Comparison of ENCODE assay signal across 28 cellular contexts in the genomic region with DNA sequence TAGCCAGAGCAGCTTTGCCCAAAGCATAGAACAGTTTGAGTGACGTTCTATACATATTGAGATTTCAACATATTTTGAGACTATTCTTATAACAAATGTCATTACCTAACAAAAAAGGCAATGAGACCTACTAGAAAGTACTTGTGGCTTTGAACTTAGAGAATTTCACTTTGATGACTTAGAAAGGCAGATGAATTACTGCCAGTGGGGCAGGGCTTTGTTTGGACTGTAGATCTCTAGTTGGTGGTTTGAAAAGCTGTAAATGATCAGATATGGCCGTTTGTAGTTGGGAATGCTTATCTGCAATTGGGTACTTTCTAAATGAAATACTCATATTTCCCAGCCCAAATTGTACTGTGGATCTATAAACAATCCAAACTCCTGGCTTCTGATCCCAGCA. TPM values are rescaled to one million over a fixed set of nuclear protein-coding genes. Genes with fewer than 3 reads are reported as not detected.
"Had no signal": no experiment of that assay in that cellular context is flagged by ENCODE, and none has a peak within 500 bp of the region (broad histone marks: within the 10 kb centered on the region; RNA-seq: fewer than 3 reads in every experiment).

No MANE protein-coding gene starts in this region.

- H2AFZ ChIP-seq: neural progenitor cell had no signal

- H3K4me1 ChIP-seq: heart left ventricle, neural progenitor cell, right atrium auricular region, sigmoid colon, stomach had no signal

- H3K4me3 Mint-ChIP-seq: mesothelial cell of epicardium; natural killer cell treated with Interleukin-12 subunit alpha and Interleukin-12 subunit beta and Interleukin-15 and Interleukin-18, amount 100 ng/mL, for 72 hours; neural progenitor cell had no signal

- DNase-seq: cortex of kidney; dorsolateral prefrontal cortex; effector CD8-positive, alpha-beta T cell; heart left ventricle; hypothalamus; kidney glomerular epithelial cell; nucleus accumbens; ovary; sigmoid colon; stimulated activated naive CD4-positive, alpha-beta T cell; stomach; substantia nigra; transverse colon had no signal

- H3K9me3 Mint-ChIP-seq: natural killer cell treated with Interleukin-12 subunit alpha and Interleukin-12 subunit beta and Interleukin-15 and Interleukin-18, amount 100 ng/mL, for 72 hours had no signal

- H3K27ac ChIP-seq: dorsolateral prefrontal cortex, heart left ventricle, neural progenitor cell, ovary, right atrium auricular region, sigmoid colon, skin epidermis, stomach, thoracic aorta, transverse colon had no signal

- H3K4me3 ChIP-seq: dorsolateral prefrontal cortex, heart left ventricle, neural progenitor cell, ovary, right atrium auricular region, sigmoid colon, skin epidermis, stomach, thoracic aorta, transverse colon had no signal

- H3K27ac Mint-ChIP-seq: mesothelial cell of epicardium; natural killer cell treated with Interleukin-12 subunit alpha and Interleukin-12 subunit beta and Interleukin-15 and Interleukin-18, amount 100 ng/mL, for 72 hours; neural progenitor cell had no signal

- H3K36me3 Mint-ChIP-seq: neural progenitor cell had no signal

- ATAC-seq: heart left ventricle; left lobe of liver; natural killer cell treated with Interleukin-12 subunit alpha and Interleukin-12 subunit beta and Interleukin-15 and Interleukin-18, amount 100 ng/mL, for 72 hours had no signal

- H3K9ac ChIP-seq: neural progenitor cell had no signal

- H3K9me3 ChIP-seq: ovary, sigmoid colon, thoracic aorta had no signal

- H3K4me2 ChIP-seq: neural progenitor cell had no signal

- FAIRE-seq: frontal cortex, islet of Langerhans had no signal

- H3K36me3 ChIP-seq: heart left ventricle, neural progenitor cell, ovary, right atrium auricular region, sigmoid colon, stomach, thoracic aorta, transverse colon had no signal

- H3K27me3 ChIP-seq: dorsolateral prefrontal cortex, heart left ventricle, neural progenitor cell, ovary, right atrium auricular region, sigmoid colon, stomach, transverse colon had no signal

- H3K4me1 Mint-ChIP-seq: mesothelial cell of epicardium, neural progenitor cell had no signal

RNA-seq across cellular contexts. Expression of a gene that starts 28.1 kb away (rescaled TPM):
- total RNA-seq: fibroblast of lung; glomerular endothelial cell; left lobe of liver; mesothelial cell of epicardium; natural killer cell treated with Interleukin-12 subunit alpha and Interleukin-12 subunit beta and Interleukin-15 and Interleukin-18, amount 100 ng/mL, for 72 hours; thoracic aorta had no signal

RNA-seq across cellular contexts. Expression of a gene that starts 47.2 kb away (rescaled TPM):
- total RNA-seq: fibroblast of lung; frontal cortex; glomerular endothelial cell; heart left ventricle; left lobe of liver; lower leg skin; mesothelial cell of epicardium; natural killer cell treated with Interleukin-12 subunit alpha and Interleukin-12 subunit beta and Interleukin-15 and Interleukin-18, amount 100 ng/mL, for 72 hours; ovary; posterior vena cava; right atrium auricular region; sigmoid colon; stomach; thoracic aorta; transverse colon; ureter had no signal
- polyA plus RNA-seq: esophagus, fibroblast of lung, heart left ventricle, ovary, stomach had no signal
